In genomic region chr12:112839386-112839972, GRCh38 we compare ENCODE assay signal across 14 cellular contexts.
A peak's percentile ranks its signal among the peaks of the same experiment; 100 is the strongest.
DNase-seq lines count a peak whose midpoint lies in the region; ATAC-seq, FAIRE-seq and TF ChIP-seq lines count a peak whose summit lies in the region.
"Had no signal": no experiment of that assay in that cellular context is flagged by ENCODE, and none has a peak within 500 bp of the region (broad histone marks: within the 10 kb centered on the region; RNA-seq: fewer than 3 reads in every experiment).

No MANE protein-coding gene starts in this region.

- H3K4me3 ChIP-seq in AG04449 (ENCODE audit: low read depth, low read length) (no peak overlapping the region), adipocyte (ENCODE audit: low read length) (no peak overlapping the region)
- H3K4me3 ChIP-seq: prostate gland, tibial artery had no signal

- CTCF ChIA-PET in AG04449 (lab: Yijun Ruan, JAX), result no interaction called here

- peaks cover 9% of the 10 kb centered on the region for H3K27me3 ChIP-seq in adipocyte (replicated peaks; ENCODE audit: control insufficient read depth, insufficient read depth, low read length)

- FAIRE-seq in HTR-8/SVneo (lab: Jason Lieb, UNC), result peak; percentile 13

- no peak overlapping the region for H3K9ac ChIP-seq in adipocyte (ENCODE audit: low read length)

- no peaks in the 10 kb centered on the region for H3K36me3 ChIP-seq in adipocyte (ENCODE audit: control insufficient read depth, insufficient read depth, low read length, severe bottlenecking)
- H3K36me3 ChIP-seq: prostate gland, tibial artery had no signal

- ATAC-seq in GM21717 (IDR thresholded peaks at IDR 0.05; ENCODE audit: unreplicated experiment) (no peak), HG02981 (IDR thresholded peaks at IDR 0.05; ENCODE audit: unreplicated experiment) (no peak)
- ATAC-seq: activated CD8-positive, alpha-beta T cell treated with anti-CD3 and anti-CD28 coated beads, Interleukin-2, amount 10 ng/mL, durations not matched to agents 7 days and 5 days had no signal

- peaks cover 6% of the 10 kb centered on the region for H3K4me1 ChIP-seq in adipocyte (ENCODE audit: control insufficient read depth, insufficient read depth, low read length)
- H3K4me1 ChIP-seq: prostate gland, tibial artery had no signal

- H3K9me3 ChIP-seq in adipocyte (ENCODE audit: control insufficient read depth, low read length), result no peaks in the 10 kb centered on the region
- H3K9me3 ChIP-seq: prostate gland, tibial artery had no signal

- DNase-seq in AG04449 (ENCODE audit: low read depth, low spot score), result peak; percentile 36
- peak; percentile 22 for DNase-seq in HTR-8/SVneo (ENCODE audit: insufficient read length, low spot score)
- peak; percentile 33 for DNase-seq in adipocyte (ENCODE audit: low read depth)
- DNase-seq in foreskin melanocyte, result peak; percentile 5
- no peak for DNase-seq in cortex of kidney (lab: John Stamatoyannopoulos, UW)
- DNase-seq in D341Med (ENCODE audit: low spot score), result no peak
- DNase-seq: activated CD8-positive, alpha-beta T cell treated with anti-CD3 and anti-CD28 coated beads, Interleukin-2, amount 10 ng/mL, durations not matched to agents 7 days and 5 days; activated naive CD8-positive, alpha-beta T cell treated with anti-CD3 and anti-CD28 coated beads, Interleukin-2, amount 10 ng/mL, durations not matched to agents 7 days and 5 days; midbrain; NCI-H345; tibial artery had no signal

- no peak for TF ChIP-seq CTCF in AG04449 (IDR thresholded peaks at IDR 0.05; ENCODE audit: insufficient read depth, low read length, missing control alignments)

- POLR2A ChIA-PET in AG04449 (lab: Yijun Ruan, JAX), result no interaction called here

Comparison
In these comparisons a context has a peak if more than half of its experiments do, and no peak if none do; other contexts are left out.
1. DNase-seq: peak in AG04449 (single experiment), HTR-8/SVneo (single experiment), adipocyte (single experiment) and foreskin melanocyte (single experiment); none in cortex of kidney (single experiment) and D341Med (single experiment).